Comparison of ENCODE assay signal across 7 cellular contexts in genomic region chr20:50303573-50304500, GRCh38.
A peak's percentile ranks its signal among the peaks of the same experiment; 100 is the strongest.
DNase-seq lines count a peak whose midpoint lies in the region; ATAC-seq, FAIRE-seq and TF ChIP-seq lines count a peak whose summit lies in the region.

No MANE protein-coding gene starts in this region.

- peaks cover 16 to 28% of the 10 kb centered on the region in 2 donors for H3K4me1 ChIP-seq in kidney (ENCODE audit: control insufficient read depth in 1 of 2, insufficient read depth in 1 of 2, low read depth in 1 of 2, low read length in 2 of 2)
- peaks cover 38% of the 10 kb centered on the region for H3K4me1 ChIP-seq in testis

- H3K27ac Mint-ChIP-seq in activated T-cell treated with anti-CD3 and anti-CD28 coated beads, Interleukin-2, amount 50 U/mL, for 24 hours, result no peak overlapping the region

- no peak for TF ChIP-seq POLR2A in testis (IDR thresholded peaks at IDR 0.05)

- intact Hi-C loops in kidney (cut with DNase I) (no loop called here), testis (cut with DNase I; ENCODE audit: low total_unique reads) (no loop called here)

- H3K9me3 Mint-ChIP-seq in activated T-cell treated with anti-CD3 and anti-CD28 coated beads, Interleukin-2, amount 50 U/mL, for 24 hours, result no peaks in the 10 kb centered on the region

- H3K27me3 ChIP-seq in testis, result no peaks in the 10 kb centered on the region

- WGBS in adipose tissue, 3 donors, result 55 to 74% (median 57%) methylated on average over 11 of the region's 11 CpGs
- 69 to 71% methylated on average over 11 of the region's 11 CpGs for WGBS in testis, 2 donors

- H3K27me3 Mint-ChIP-seq in activated T-cell treated with anti-CD3 and anti-CD28 coated beads, Interleukin-2, amount 50 U/mL, for 24 hours, result no peaks in the 10 kb centered on the region

- H3K9ac ChIP-seq in kidney (ENCODE audit: low read length in 2 of 2), result no peak overlapping the region

- no peaks in the 10 kb centered on the region for H3K4me1 Mint-ChIP-seq in activated T-cell treated with anti-CD3 and anti-CD28 coated beads, Interleukin-2, amount 50 U/mL, for 24 hours (ENCODE audit: low read depth)

- TF ChIP-seq CTCF in kidney (IDR thresholded peaks at IDR 0.05; ENCODE audit: borderline replicate concordance, extremely low read depth, insufficient read depth) (no peak), testis (IDR thresholded peaks at IDR 0.05) (no peak)

- H3K27ac ChIP-seq in adipose tissue (ENCODE audit: low read depth, low read length) (peak overlapping the region; percentile 53), kidney (ENCODE audit: low read depth in 2 of 2, low read length in 2 of 2) (peak overlapping the region; percentile 51 to 80), testis (peak overlapping the region; percentile 71 to 90)

- no peaks in the 10 kb centered on the region for H3K36me3 ChIP-seq in kidney (ENCODE audit: control insufficient read depth in 1 of 2, insufficient read depth in 2 of 2, low read length in 2 of 2)
- H3K36me3 ChIP-seq in testis (ENCODE audit: low read depth, missing control alignments), result no peaks in the 10 kb centered on the region

- H3K9me3 ChIP-seq in kidney (ENCODE audit: control insufficient read depth in 1 of 2, low read length in 2 of 2), result no peaks in the 10 kb centered on the region
- H3K9me3 ChIP-seq in testis, result no peaks in the 10 kb centered on the region

- no peaks in the 10 kb centered on the region for H3K36me3 Mint-ChIP-seq in activated T-cell treated with anti-CD3 and anti-CD28 coated beads, Interleukin-2, amount 50 U/mL, for 24 hours (ENCODE audit: low read depth)

- ATAC-seq in GM21367 (IDR thresholded peaks at IDR 0.05; ENCODE audit: unreplicated experiment), result no peak

- H3K4me3 ChIP-seq in kidney (ENCODE audit: low read length in 2 of 2) (no peak overlapping the region), testis (no peak overlapping the region)

- peak; percentile 24 for DNase-seq in NCI-H1694 treated with DMSO at 0.1 percent for 48 hours (lab: John Stamatoyannopoulos, UW)
- DNase-seq in kidney, result peak; percentile 92
- peak; percentile 81 for DNase-seq in testis
- no peak for DNase-seq in activated T-cell treated with anti-CD3 and anti-CD28 coated beads, Interleukin-2, amount 50 U/mL, for 24 hours
- no peak for DNase-seq in NCI-H1930 (lab: John Stamatoyannopoulos, UW)

- H3K4me3 Mint-ChIP-seq in activated T-cell treated with anti-CD3 and anti-CD28 coated beads, Interleukin-2, amount 50 U/mL, for 24 hours, result no peak overlapping the region

- FAIRE-seq in kidney (lab: Jason Lieb, UNC), result no peak

Comparison
In these comparisons a context has a peak if more than half of its experiments do, and no peak if none do; other contexts are left out.
1. DNase-seq: peak in NCI-H1694 treated with DMSO at 0.1 percent for 48 hours (single experiment), kidney (single experiment) and testis (single experiment); none in activated T-cell treated with anti-CD3 and anti-CD28 coated beads, Interleukin-2, amount 50 U/mL, for 24 hours (single experiment) and NCI-H1930 (0 of 2).
2. Peak in every context shown above with its lines, with median percentiles within 50 percentile points of each other: H3K27ac ChIP-seq.